Comparison of ENCODE assay signal across 13 cellular contexts in the genomic region with DNA sequence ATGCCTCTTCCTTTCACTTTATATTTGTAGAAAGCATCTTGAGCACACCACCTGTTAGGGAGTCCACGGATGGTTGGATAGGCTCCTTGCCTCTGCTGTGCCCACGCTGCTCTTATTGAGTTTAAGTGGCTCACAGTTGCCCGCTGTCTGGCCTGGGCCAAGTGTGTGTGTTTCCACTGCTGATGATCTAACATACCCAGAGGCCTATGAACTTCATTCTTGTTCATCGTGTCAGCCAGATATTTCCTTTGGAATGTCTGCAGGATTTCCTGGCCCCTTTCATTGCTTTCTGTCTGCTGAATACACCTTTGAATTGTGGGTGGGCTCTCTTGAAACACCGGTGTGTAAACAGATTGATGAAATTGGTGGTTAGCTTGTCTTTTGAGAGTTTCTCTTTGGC. TPM values are rescaled to one million over a fixed set of nuclear protein-coding genes. Genes with fewer than 3 reads are reported as not detected.
A peak's percentile ranks its signal among the peaks of the same experiment; 100 is the strongest.
DNase-seq lines count a peak whose midpoint lies in the region; ATAC-seq and TF ChIP-seq lines count a peak whose summit lies in the region.
"Had no signal": no experiment of that assay in that cellular context is flagged by ENCODE, and none has a peak within 500 bp of the region (broad histone marks: within the 10 kb centered on the region; RNA-seq: fewer than 3 reads in every experiment).

No MANE protein-coding gene starts in this region.

- H3K9me1 ChIP-seq in IMR-90 (ENCODE audit: insufficient read depth, low read length) = peaks cover 11% of the 10 kb centered on the region; the same call in 1 of the 2 replicates

- POLR2A ChIA-PET in Caco-2 (lab: Charles Lee) = no interaction called here
- POLR2A ChIA-PET in IMR-90 (lab: Charles Lee; ENCODE audit: unreplicated experiment) = no interaction called here

- H4K91ac ChIP-seq in IMR-90 (ENCODE audit: insufficient read depth, low read depth, low read length) = no peak overlapping the region

- ATAC-seq in IMR-90 (ENCODE audit: low read depth) (peak; percentile 60), GM21381 (IDR thresholded peaks at IDR 0.05; ENCODE audit: unreplicated experiment) (no peak)
- ATAC-seq: gastrocnemius medialis had no signal

- H4K20me1 ChIP-seq in IMR-90 (ENCODE audit: insufficient read depth, low read length) (no peaks in the 10 kb centered on the region), mammary epithelial cell (ENCODE audit: insufficient read depth, low read length) (no peaks in the 10 kb centered on the region)

- TF ChIP-seq POLR2A in IMR-90 (IDR thresholded peaks at IDR 0.05; ENCODE audit: low read depth, low read length) = no peak

- H3K27me3 ChIP-seq in Caco-2 (replicated peaks; ENCODE audit: control insufficient read depth, insufficient read depth, low read length) (no peaks in the 10 kb centered on the region), IMR-90 (ENCODE audit: control insufficient read depth, insufficient read depth, low read length) (no peaks in the 10 kb centered on the region), mammary epithelial cell (ENCODE audit: insufficient read depth, low read length) (no peaks in the 10 kb centered on the region), mesendoderm (ENCODE audit: insufficient read depth, low read length, poor library complexity) (no peaks in the 10 kb centered on the region)
- H3K27me3 ChIP-seq: gastrocnemius medialis had no signal

- H4K5ac ChIP-seq in IMR-90 (ENCODE audit: low read depth, low read length) (no peak overlapping the region), mesendoderm (ENCODE audit: low read length) (no peak overlapping the region)

- H2BK5ac ChIP-seq in IMR-90 (ENCODE audit: low read depth, low read length, poor library complexity, severe bottlenecking) = no peak overlapping the region
- H2BK5ac ChIP-seq in mesendoderm (ENCODE audit: low read length) = no peak overlapping the region

- H3K18ac ChIP-seq in IMR-90 (ENCODE audit: low read depth, low read length) (no peak overlapping the region), mesendoderm (ENCODE audit: low read length) (no peak overlapping the region)

- no peak overlapping the region for H2BK20ac ChIP-seq in IMR-90 (ENCODE audit: low read depth, low read length)

- DNase-seq in Caco-2 = no peak
- peak; percentile 53 for DNase-seq in IMR-90
- DNase-seq in mammary epithelial cell = peak; percentile 69
- DNase-seq in mesendoderm = peak; percentile 65
- no peak for DNase-seq in NOMO-1 (lab: John Stamatoyannopoulos, UW; ENCODE audit: unreplicated experiment in 2 of 2)
- DNase-seq in activated gamma-delta T cell treated with Interleukin-2 at 50 U/mL for 16 hours = no peak
- no peak for DNase-seq in NCI-H446 treated with DMSO at 0.1 percent for 48 hours (lab: John Stamatoyannopoulos, UW)
- DNase-seq: gastrocnemius medialis, midbrain, NCI-H526, right cardiac atrium had no signal

- BruUV-seq in Caco-2 (replicated peaks; lab: Mats Ljungman, UMichigan) (no TSS peak), IMR-90 (replicated peaks; lab: Mats Ljungman, UMichigan) (no TSS peak), mammary epithelial cell (replicated peaks; lab: Mats Ljungman, UMichigan) (no TSS peak)

- peaks cover 4% of the 10 kb centered on the region for H3K36me3 Mint-ChIP-seq in Caco-2 (ENCODE audit: insufficient read depth, unreplicated experiment)

- TF ChIP-seq RAD21 in IMR-90 (IDR thresholded peaks at IDR 0.05; ENCODE audit: low read length) = no peak

- in situ Hi-C loops in IMR-90 (cut with MboI; ENCODE audit: low sequenced_read_pairs) (no loop called here), mammary epithelial cell (cut with MboI; ENCODE audit: low sequenced_read_pairs in 2 of 2) (no loop called here)

- H3K79me2 ChIP-seq in mammary epithelial cell (ENCODE audit: insufficient read depth, low read length) (no peaks in the 10 kb centered on the region), mesendoderm (ENCODE audit: control insufficient read depth, insufficient read depth, low read length) (no peaks in the 10 kb centered on the region)

- H3K36me3 ChIP-seq in Caco-2 (ENCODE audit: control insufficient read depth, insufficient read depth, low read length) = no peaks in the 10 kb centered on the region; the same call in none of the 2 replicates
- H3K36me3 ChIP-seq in IMR-90 (ENCODE audit: control insufficient read depth, insufficient read depth, low read length) = no peaks in the 10 kb centered on the region
- H3K36me3 ChIP-seq in mammary epithelial cell (ENCODE audit: insufficient read depth, low read length) = no peaks in the 10 kb centered on the region
- no peaks in the 10 kb centered on the region for H3K36me3 ChIP-seq in mesendoderm (ENCODE audit: control insufficient read depth, insufficient read depth, low read length)
- H3K36me3 ChIP-seq: gastrocnemius medialis had no signal

- H4K8ac ChIP-seq in IMR-90 (ENCODE audit: low read depth in 2 of 2, low read length in 2 of 2) (no peak overlapping the region), mesendoderm (ENCODE audit: low read depth, low read length) (no peak overlapping the region)

- H3K4me3 ChIP-seq in Caco-2 (ENCODE audit: low read depth, low read length) = no peak overlapping the region
- H3K4me3 ChIP-seq in IMR-90 (ENCODE audit: insufficient read depth, low read depth, low read length) = no peak overlapping the region
- no peak overlapping the region for H3K4me3 ChIP-seq in mammary epithelial cell (replicated peaks in 1 of 3; ENCODE audit: insufficient read depth in 1 of 3, low read depth in 2 of 3, low read length in 3 of 3)
- H3K4me3 ChIP-seq in mesendoderm (ENCODE audit: low read length) = no peak overlapping the region
- H3K4me3 ChIP-seq: gastrocnemius medialis had no signal

- no peak overlapping the region for H2AK9ac ChIP-seq in IMR-90 (replicated peaks; ENCODE audit: low read depth, low read length, poor library complexity)

- H3K9me3 Mint-ChIP-seq in Caco-2 (ENCODE audit: unreplicated experiment) = no peaks in the 10 kb centered on the region
- H3K9me3 Mint-ChIP-seq: T-helper 1 cell treated with Interleukin-12 subunit alpha and Interleukin-12 subunit beta and Interleukin-4 antibody, amounts not matched to agents 30 μg/mL and 1 μg/mL, for 36 hours had no signal

- peak overlapping the region; percentile 32; the same call in 1 of the 2 replicates for H3K4me2 ChIP-seq in IMR-90 (ENCODE audit: low read depth, low read length)
- peak overlapping the region; percentile 61 for H3K4me2 ChIP-seq in mammary epithelial cell (ENCODE audit: insufficient read depth, low read depth, low read length)
- H3K4me2 ChIP-seq in mesendoderm (ENCODE audit: low read length) = no peak overlapping the region

- H2BK120ac ChIP-seq in IMR-90 (ENCODE audit: low read depth, low read length) (no peak overlapping the region), mesendoderm (ENCODE audit: low read depth, low read length) (no peak overlapping the region)

- H3K9me3 ChIP-seq in Caco-2 = no peaks in the 10 kb centered on the region
- H3K9me3 ChIP-seq in IMR-90 (ENCODE audit: control insufficient read depth, insufficient read depth, low read length) = no peaks in the 10 kb centered on the region
- H3K9me3 ChIP-seq in mammary epithelial cell (replicated peaks; ENCODE audit: insufficient read depth, low read length) = no peaks in the 10 kb centered on the region
- H3K9me3 ChIP-seq: gastrocnemius medialis had no signal

- H3K4ac ChIP-seq in IMR-90 (ENCODE audit: low read depth, low read length) (no peak overlapping the region), mesendoderm (ENCODE audit: low read depth, low read length) (no peak overlapping the region)

- TF ChIP-seq CTCF in Caco-2 (IDR thresholded peaks at IDR 0.05; ENCODE audit: insufficient read depth in 1 of 2, low read depth in 1 of 2, low read length in 1 of 2, severe bottlenecking in 1 of 2, unreplicated experiment in 1 of 2) (no peak), IMR-90 (conservative IDR thresholded peaks at IDR 0.05; ENCODE audit: low read depth, low read length) (no peak), mammary epithelial cell (conservative IDR thresholded peaks at IDR 0.05 in 1 of 2, IDR thresholded peaks at IDR 0.05 in 1 of 2; ENCODE audit: extremely low read depth in 1 of 2, insufficient read depth in 1 of 2, low read depth in 1 of 2, low read length in 2 of 2) (no peak)

- H3K27ac ChIP-seq in IMR-90 (ENCODE audit: insufficient read depth, low read length) (no peak overlapping the region), mammary epithelial cell (ENCODE audit: insufficient read depth, low read depth, low read length) (no peak overlapping the region), mesendoderm (ENCODE audit: low read depth, low read length) (no peak overlapping the region)
- H3K27ac ChIP-seq: gastrocnemius medialis had no signal

- H3K56ac ChIP-seq in IMR-90 (ENCODE audit: extremely low read depth, insufficient read depth, low read length) (no peak overlapping the region), mesendoderm (ENCODE audit: low read length) (no peak overlapping the region)

- no peak overlapping the region for H2BK15ac ChIP-seq in IMR-90 (ENCODE audit: low read depth, low read length)
- H2BK15ac ChIP-seq in mesendoderm (replicated peaks; ENCODE audit: low read depth) = no peak overlapping the region

- CTCF ChIA-PET in Caco-2 (lab: Charles Lee) = no interaction called here
- CTCF ChIA-PET in IMR-90 (lab: Yijun Ruan, JAX) = no interaction called here
- CTCF ChIA-PET in mammary epithelial cell (lab: Charles Lee; ENCODE audit: low non-redundant PET) = no interaction called here

- H3K4me1 ChIP-seq in Caco-2 (peaks cover 60% of the 10 kb centered on the region), IMR-90 (ENCODE audit: control insufficient read depth, insufficient read depth, low read length) (peaks cover 13% of the 10 kb centered on the region), mammary epithelial cell (ENCODE audit: insufficient read depth, low read length) (peaks cover 31% of the 10 kb centered on the region), mesendoderm (ENCODE audit: control insufficient read depth, low read depth, low read length) (peaks cover 7% of the 10 kb centered on the region)

- H3K23ac ChIP-seq in IMR-90 (ENCODE audit: low read depth, low read length) (no peak overlapping the region), mesendoderm (ENCODE audit: low read length) (no peak overlapping the region)

- peak overlapping the region; percentile 55 for H3K27ac Mint-ChIP-seq in Caco-2 (ENCODE audit: unreplicated experiment)
- H3K27ac Mint-ChIP-seq: T-helper 1 cell treated with Interleukin-12 subunit alpha and Interleukin-12 subunit beta and Interleukin-4 antibody, amounts not matched to agents 30 μg/mL and 1 μg/mL, for 36 hours had no signal

- H3K9ac ChIP-seq in IMR-90 (ENCODE audit: low read depth, low read length) = no peak overlapping the region
- H3K9ac ChIP-seq in mammary epithelial cell (ENCODE audit: insufficient read depth, low read length) = no peak overlapping the region
- no peak overlapping the region for H3K9ac ChIP-seq in mesendoderm (ENCODE audit: low read length)

- no peaks in the 10 kb centered on the region for H3K27me3 Mint-ChIP-seq in Caco-2 (ENCODE audit: insufficient read depth, unreplicated experiment)

- dilution Hi-C loops in IMR-90 (cut with HindIII; ENCODE audit: low sequenced_read_pairs, unreplicated experiment) = no loop called here
- dilution Hi-C loops in mammary epithelial cell (cut with HindIII; ENCODE audit: low sequenced_read_pairs) = no loop called here

- intact Hi-C loops in Caco-2 (cut with micrococcal nuclease; ENCODE audit: unreplicated experiment) = no loop called here
- intact Hi-C loops in IMR-90 (cut with micrococcal nuclease) = no loop called here
- intact Hi-C loops in mammary epithelial cell (cut with micrococcal nuclease) = no loop called here

- 33% methylated on average over 1 of the region's 5 CpGs; no CpG with 5 or more reads in 1 of the 2 experiments for WGBS in IMR-90 (ENCODE audit: extremely low coverage in 2 of 2, insufficient read length in 1 of 2), 2 experiments
- WGBS in mammary epithelial cell (ENCODE audit: low coverage, missing lambda C conversion rate) = 11% methylated on average over 5 of the region's 5 CpGs
- no CpG with 5 or more reads among the region's 5 CpGs for WGBS in mesendoderm (ENCODE audit: extremely low coverage, insufficient coverage, low lambda C conversion rate)

- no peak overlapping the region; the same call in 1 of the 2 replicates for H2AK5ac ChIP-seq in IMR-90 (ENCODE audit: low read depth, low read length)
- no peak overlapping the region for H2AK5ac ChIP-seq in mesendoderm (ENCODE audit: low read length)

- peaks cover 59% of the 10 kb centered on the region for H3K4me1 Mint-ChIP-seq in Caco-2 (ENCODE audit: low read depth, unreplicated experiment)

- H3K79me1 ChIP-seq in IMR-90 (ENCODE audit: low read depth in 1 of 2, low read length in 2 of 2) (0 out of 4 replicates have a peak, but pooled peaks cover 0 to 11% of the 10 kb centered on the region in 2 experiments), mesendoderm (ENCODE audit: low read length) (no peaks in the 10 kb centered on the region)

- H3K4me3 Mint-ChIP-seq in Caco-2 (ENCODE audit: unreplicated experiment) = no peak overlapping the region
- H3K4me3 Mint-ChIP-seq: T-helper 1 cell treated with Interleukin-12 subunit alpha and Interleukin-12 subunit beta and Interleukin-4 antibody, amounts not matched to agents 30 μg/mL and 1 μg/mL, for 36 hours had no signal

- no peak overlapping the region for H3K14ac ChIP-seq in IMR-90 (replicated peaks; ENCODE audit: low read depth, low read length)

- H2AFZ ChIP-seq in IMR-90 (replicated peaks; ENCODE audit: low read length, poor library complexity) (no peak overlapping the region), mammary epithelial cell (ENCODE audit: low read depth, low read length) (peak overlapping the region; percentile 77)

RNA-seq across cellular contexts. Expression of gene MVB12B, which starts 46.6 kb away (rescaled TPM):
- 20.8 and 24.4 TPM in 2 replicates for total RNA-seq in Caco-2 (2022)
- 1.7 and 2.0 TPM in 2 replicates for total RNA-seq in IMR-90 (2012; rRNA removed)
- 4.0 and 4.4 TPM in 2 replicates for polyA plus RNA-seq in IMR-90 (2012; rRNA removed)
- 3.7 and 4.9 TPM in 2 replicates for polyA plus RNA-seq in IMR-90 (2012; cell fraction: cytosol; rRNA removed)
- polyA plus RNA-seq in IMR-90 (2012; cell fraction: nucleus; rRNA removed; ENCODE audit: low replicate concordance) = 5.3 and 7.1 TPM in 2 replicates
- 1 to 10 TPM; 3.0 to 6.6 TPM for total RNA-seq in mammary epithelial cell
- 2.2 TPM for polyA plus RNA-seq in mammary epithelial cell
- 0.36 TPM for polyA minus RNA-seq in mammary epithelial cell
- 4.8 TPM for polyA plus RNA-seq in mesendoderm (2013, experiment 1 of 2)
- 4.6 TPM for polyA plus RNA-seq in mesendoderm (2013, experiment 2 of 2)

Comparison
In these comparisons a context has a peak if more than half of its experiments do, and no peak if none do; other contexts are left out.
1. DNase-seq: peak in IMR-90 (single experiment), mammary epithelial cell (single experiment) and mesendoderm (single experiment); none in Caco-2 (0 of 2), NOMO-1 (0 of 2), activated gamma-delta T cell treated with Interleukin-2 at 50 U/mL for 16 hours (single experiment) and NCI-H446 treated with DMSO at 0.1 percent for 48 hours (single experiment).